22 cellular contexts compared by ENCODE assay signal in the genomic region with DNA sequence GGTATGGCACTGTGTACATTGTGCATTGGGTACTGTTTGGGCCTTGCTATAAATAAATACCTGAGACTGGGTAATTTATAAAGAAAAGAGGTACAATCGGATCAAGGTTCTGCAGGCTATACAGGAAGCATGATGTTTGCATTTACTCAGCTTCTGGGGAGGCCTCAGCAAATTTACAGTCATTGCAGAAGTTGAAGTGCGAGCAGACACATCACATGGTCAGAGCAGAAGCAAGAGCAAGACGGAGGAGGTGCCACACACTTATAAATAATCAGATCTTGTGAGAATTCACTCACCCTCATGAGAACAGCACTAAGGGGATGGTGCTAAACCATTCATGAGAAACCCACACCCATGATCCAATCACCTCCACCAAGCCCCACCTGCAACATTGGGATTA.
A peak's percentile ranks its signal among the peaks of the same experiment; 100 is the strongest.
DNase-seq lines count a peak whose midpoint lies in the region; ATAC-seq lines count a peak whose summit lies in the region.
"Had no signal": no experiment of that assay in that cellular context is flagged by ENCODE, and none has a peak within 500 bp of the region (broad histone marks: within the 10 kb centered on the region; RNA-seq: fewer than 3 reads in every experiment).

No MANE protein-coding gene starts in this region.

- H3K36me3 Mint-ChIP-seq in activated T-cell treated with anti-CD3 and anti-CD28 coated beads, Interleukin-2, amount 50 U/mL, for 24 hours (ENCODE audit: low read depth): no peaks in the 10 kb centered on the region
- H3K36me3 Mint-ChIP-seq: T-cell had no signal

- H3K27me3 Mint-ChIP-seq in activated T-cell treated with anti-CD3 and anti-CD28 coated beads, Interleukin-2, amount 50 U/mL, for 24 hours: no peaks in the 10 kb centered on the region
- H3K27me3 Mint-ChIP-seq: CD4-positive, alpha-beta T cell; T-cell had no signal

- no peak overlapping the region for H3K4me3 Mint-ChIP-seq in activated T-cell treated with anti-CD3 and anti-CD28 coated beads, Interleukin-2, amount 50 U/mL, for 24 hours
- H3K4me3 Mint-ChIP-seq: CD4-positive, alpha-beta T cell; GM23338; H9; T-cell had no signal

- H3K4me1 Mint-ChIP-seq in activated T-cell treated with anti-CD3 and anti-CD28 coated beads, Interleukin-2, amount 50 U/mL, for 24 hours (ENCODE audit: low read depth): no peaks in the 10 kb centered on the region
- H3K4me1 Mint-ChIP-seq: GM23338, H9, T-cell had no signal

- H3K9me3 Mint-ChIP-seq in activated T-cell treated with anti-CD3 and anti-CD28 coated beads, Interleukin-2, amount 50 U/mL, for 24 hours: peaks cover 14% of the 10 kb centered on the region

- ATAC-seq in GM18858 (IDR thresholded peaks at IDR 0.05; ENCODE audit: unreplicated experiment) (peak; percentile 48), GM19023 (IDR thresholded peaks at IDR 0.05; ENCODE audit: unreplicated experiment) (peak; percentile 64), HG03159 (IDR thresholded peaks at IDR 0.05; ENCODE audit: unreplicated experiment) (peak; percentile 42), GM21526 (IDR thresholded peaks at IDR 0.05; ENCODE audit: low FRiP score, unreplicated experiment) (no peak)
- ATAC-seq: GM23338, T-cell had no signal

- H3K27ac Mint-ChIP-seq in activated T-cell treated with anti-CD3 and anti-CD28 coated beads, Interleukin-2, amount 50 U/mL, for 24 hours: no peak overlapping the region
- H3K27ac Mint-ChIP-seq: CD4-positive, alpha-beta T cell; GM23338; H9; T-cell had no signal

- peak; percentile 5 for DNase-seq in globus pallidus (ENCODE audit: low spot score)
- no peak for DNase-seq in activated T-cell treated with anti-CD3 and anti-CD28 coated beads, Interleukin-2, amount 50 U/mL, for 24 hours
- no peak for DNase-seq in activated T-cell treated with anti-CD3 and anti-CD28 coated beads for 4 hours
- DNase-seq: CD4-positive, alpha-beta T cell; COR-L47; DMS79 treated with DMSO at 0.1 percent for 48 hours; GF-D8; H9; KBM-7; NCI-H1105 treated with DMSO at 0.1 percent for 48 hours; NCI-H146; NCI-H1930; NCI-H2107; NCI-H526; NCI-H82; SHP77; T-cell had no signal
